ENCODE assay signal across 20 cellular contexts in genomic region chr15:59298876-59299275, GRCh38.
DNase-seq lines count a peak whose midpoint lies in the region; ATAC-seq, FAIRE-seq and TF ChIP-seq lines count a peak whose summit lies in the region.
"Had no signal": no experiment of that assay in that cellular context is flagged by ENCODE, and none has a peak within 500 bp of the region (broad histone marks: within the 10 kb centered on the region; RNA-seq: fewer than 3 reads in every experiment).

No MANE protein-coding gene starts in this region.

- TF ChIP-seq CTCF in MCF 10A (IDR thresholded peaks at IDR 0.05; ENCODE audit: unreplicated experiment) (no peak), breast epithelium (IDR thresholded peaks at IDR 0.05) (no peak), keratinocyte (optimal IDR thresholded peaks at IDR 0.05 in 1 of 3, IDR thresholded peaks at IDR 0.05 in 1 of 3, conservative IDR thresholded peaks at IDR 0.05 in 1 of 3; ENCODE audit: extremely low read depth in 1 of 3, insufficient read depth in 2 of 3, low read length in 3 of 3) (no peak), Peyer's patch (IDR thresholded peaks at IDR 0.05) (no peak), GM20000 (IDR thresholded peaks at IDR 0.05; ENCODE audit: extremely low read depth, missing control alignments) (no peak)

- intact Hi-C loops in MCF 10A (cut with micrococcal nuclease) (loop anchor here (5.0 kb wide), 1 partner anchor 52 kb away; no protein-coding TSS in a partner anchor), breast epithelium (cut with DNase I; ENCODE audit: low total_unique reads) (no loop called here)
- intact Hi-C loops in activated T-helper 1 cell treated with anti-CD3 and anti-CD28 coated beads, Interleukin-12 subunit alpha, Interleukin-12 subunit beta, Interleukin-2, Interleukin-4 antibody, amounts not matched to agents 30 ng/mL and 10 ng/mL and 1 ng/mL, durations not matched to agents 14 hours and 24 hours and 36 hours (cut with micrococcal nuclease): loop anchor here (2.0 kb wide), 2 partner anchors 42 to 74 kb away; partner anchors contain the start of gene MYO1E

- no peak overlapping the region for H3K4me3 Mint-ChIP-seq in MCF 10A (ENCODE audit: unreplicated experiment)
- H3K4me3 Mint-ChIP-seq in activated T-helper 1 cell treated with anti-CD3 and anti-CD28 coated beads, Interleukin-12 subunit alpha, Interleukin-12 subunit beta, Interleukin-2, Interleukin-4 antibody, amounts not matched to agents 30 ng/mL and 10 ng/mL and 1 ng/mL, durations not matched to agents 14 hours and 24 hours and 36 hours: peak overlapping the region; percentile 68
- peak overlapping the region in 1 of 2 donors; percentile 51 for H3K4me3 Mint-ChIP-seq in stimulated activated naive B cell treated with anti-CD40 and anti-IgM and Interleukin-4, amounts not matched to agents 10 μg/mL and 1 μg/mL and 100 μg/mL, for 72 hours

- H3K27me3 Mint-ChIP-seq in MCF 10A (ENCODE audit: insufficient read depth, unreplicated experiment): no peaks in the 10 kb centered on the region
- peaks cover 8% of the 10 kb centered on the region for H3K27me3 Mint-ChIP-seq in activated T-helper 1 cell treated with anti-CD3 and anti-CD28 coated beads, Interleukin-12 subunit alpha, Interleukin-12 subunit beta, Interleukin-2, Interleukin-4 antibody, amounts not matched to agents 30 ng/mL and 10 ng/mL and 1 ng/mL, durations not matched to agents 14 hours and 24 hours and 36 hours (ENCODE audit: insufficient read depth)
- no peaks in the 10 kb centered on the region for H3K27me3 Mint-ChIP-seq in stimulated activated naive B cell treated with anti-CD40 and anti-IgM and Interleukin-4, amounts not matched to agents 10 μg/mL and 1 μg/mL and 100 μg/mL, for 72 hours
- H3K27me3 Mint-ChIP-seq: activated naive CD4-positive, alpha-beta T cell treated with anti-CD3 and anti-CD28 coated beads, Interleukin-2, amount 50 U/mL, for 24 hours had no signal

- dilution Hi-C loops in keratinocyte (cut with MboI; ENCODE audit: extremely low pct_ligation_motif_present, low sequenced_read_pairs): no loop called here

- H3K36me3 ChIP-seq in breast epithelium (no peaks in the 10 kb centered on the region), keratinocyte (ENCODE audit: control insufficient read depth in 2 of 2, extremely low read depth in 1 of 2, insufficient read depth in 2 of 2, low read length in 2 of 2) (no peaks in the 10 kb centered on the region), Peyer's patch (no peaks in the 10 kb centered on the region)
- H3K36me3 ChIP-seq: heart right ventricle, vagina had no signal

- H3K9ac ChIP-seq in keratinocyte (ENCODE audit: control insufficient read depth, extremely low read depth, insufficient read depth, low read length): peak overlapping the region; percentile 43

- no peaks in the 10 kb centered on the region for H3K9me1 ChIP-seq in keratinocyte (ENCODE audit: control insufficient read depth, extremely low read depth, insufficient read depth, low read length)

- H3K27ac Mint-ChIP-seq in MCF 10A (ENCODE audit: low read depth, unreplicated experiment): peak overlapping the region; percentile 69
- no peak overlapping the region for H3K27ac Mint-ChIP-seq in activated T-helper 1 cell treated with anti-CD3 and anti-CD28 coated beads, Interleukin-12 subunit alpha, Interleukin-12 subunit beta, Interleukin-2, Interleukin-4 antibody, amounts not matched to agents 30 ng/mL and 10 ng/mL and 1 ng/mL, durations not matched to agents 14 hours and 24 hours and 36 hours
- peak overlapping the region; percentile 95 for H3K27ac Mint-ChIP-seq in stimulated activated naive B cell treated with anti-CD40 and anti-IgM and Interleukin-4, amounts not matched to agents 10 μg/mL and 1 μg/mL and 100 μg/mL, for 72 hours

- no peak for DNase-seq in MCF 10A (ENCODE audit: unreplicated experiment)
- no peak for DNase-seq in breast epithelium (ENCODE audit: low spot score in 2 of 2)
- no peak for DNase-seq in activated T-helper 1 cell treated with anti-CD3 and anti-CD28 coated beads, Interleukin-12 subunit alpha, Interleukin-12 subunit beta, Interleukin-2, Interleukin-4 antibody, amounts not matched to agents 30 ng/mL and 10 ng/mL and 1 ng/mL, durations not matched to agents 14 hours and 24 hours and 36 hours (ENCODE audit: low spot score)
- no peak for DNase-seq in keratinocyte (ENCODE audit: low read depth, low spot score)
- no peak for DNase-seq in stimulated activated naive B cell treated with anti-CD40 and anti-IgM and Interleukin-4, amounts not matched to agents 10 μg/mL and 1 μg/mL and 100 μg/mL, for 72 hours
- no peak for DNase-seq in Peyer's patch
- DNase-seq in GM20000 (ENCODE audit: low spot score): no peak
- no peak for DNase-seq in activated T-cell treated with anti-CD3 and anti-CD28 coated beads, Interleukin-2, amount 50 U/mL, for 48 hours
- DNase-seq: heart right ventricle; left ventricle myocardium superior; NCI-H1092 treated with DMSO at 0.1 percent for 48 hours; NCI-H2081; NK-92 treated with Interleukin-12 subunit alpha and Interleukin-12 subunit beta, amount 100 ng/mL, for 24 hours; SHP77 treated with DMSO at 0.1 percent for 48 hours; testis had no signal

- H3K79me2 ChIP-seq in keratinocyte (ENCODE audit: control insufficient read depth, insufficient read depth, low read length): peaks cover 68% of the 10 kb centered on the region

- ATAC-seq in stimulated activated naive B cell treated with anti-CD40 and anti-IgM and Interleukin-4, amounts not matched to agents 10 μg/mL and 1 μg/mL and 100 μg/mL, for 72 hours (replicated peaks): no peak
- ATAC-seq: heart right ventricle, left ventricle myocardium superior had no signal

- H3K9me3 Mint-ChIP-seq in MCF 10A (ENCODE audit: unreplicated experiment): no peaks in the 10 kb centered on the region
- H3K9me3 Mint-ChIP-seq in activated T-helper 1 cell treated with anti-CD3 and anti-CD28 coated beads, Interleukin-12 subunit alpha, Interleukin-12 subunit beta, Interleukin-2, Interleukin-4 antibody, amounts not matched to agents 30 ng/mL and 10 ng/mL and 1 ng/mL, durations not matched to agents 14 hours and 24 hours and 36 hours: peaks cover 3% of the 10 kb centered on the region
- H3K9me3 Mint-ChIP-seq in stimulated activated naive B cell treated with anti-CD40 and anti-IgM and Interleukin-4, amounts not matched to agents 10 μg/mL and 1 μg/mL and 100 μg/mL, for 72 hours: no peaks in the 10 kb centered on the region
- H3K9me3 Mint-ChIP-seq: activated naive CD4-positive, alpha-beta T cell treated with anti-CD3 and anti-CD28 coated beads, Interleukin-2, amount 50 U/mL, for 24 hours had no signal

- H2AFZ ChIP-seq in keratinocyte (ENCODE audit: control insufficient read depth, low read length): no peak overlapping the region

- no peaks in the 10 kb centered on the region for H3K27me3 ChIP-seq in breast epithelium
- no peaks in the 10 kb centered on the region for H3K27me3 ChIP-seq in keratinocyte (ENCODE audit: control insufficient read depth, extremely low read depth, insufficient read depth, low read length)
- H3K27me3 ChIP-seq in Peyer's patch: no peaks in the 10 kb centered on the region
- H3K27me3 ChIP-seq: heart right ventricle, testis, vagina had no signal

- POLR2A ChIA-PET in MCF 10A (lab: Yijun Ruan, JAX): interaction anchor here (0.6 to 8.4 kb wide), 8 partner anchors 10 to 72 kb away, joined by 3 to 120 read pairs (median 4); partner anchors contain the start of gene MYO1E

- peaks cover 7% of the 10 kb centered on the region for H3K36me3 Mint-ChIP-seq in MCF 10A (ENCODE audit: insufficient read depth, unreplicated experiment)
- peaks cover 9% of the 10 kb centered on the region for H3K36me3 Mint-ChIP-seq in activated T-helper 1 cell treated with anti-CD3 and anti-CD28 coated beads, Interleukin-12 subunit alpha, Interleukin-12 subunit beta, Interleukin-2, Interleukin-4 antibody, amounts not matched to agents 30 ng/mL and 10 ng/mL and 1 ng/mL, durations not matched to agents 14 hours and 24 hours and 36 hours (ENCODE audit: low read depth)
- H3K36me3 Mint-ChIP-seq in stimulated activated naive B cell treated with anti-CD40 and anti-IgM and Interleukin-4, amounts not matched to agents 10 μg/mL and 1 μg/mL and 100 μg/mL, for 72 hours: peaks cover 22 to 46% of the 10 kb centered on the region in 2 donors
- H3K36me3 Mint-ChIP-seq: activated naive CD4-positive, alpha-beta T cell treated with anti-CD3 and anti-CD28 coated beads, Interleukin-2, amount 50 U/mL, for 24 hours had no signal

- H3K4me3 ChIP-seq in breast epithelium (no peak overlapping the region), keratinocyte (ENCODE audit: control insufficient read depth in 2 of 3, extremely low read depth in 1 of 3, insufficient read depth in 2 of 3, low read depth in 1 of 3, low read length in 3 of 3) (no peak overlapping the region), Peyer's patch (no peak overlapping the region)
- H3K4me3 ChIP-seq: heart right ventricle, testis, vagina had no signal

- H4K20me1 ChIP-seq in keratinocyte (ENCODE audit: control insufficient read depth, extremely low read depth, insufficient read depth, low read length): no peaks in the 10 kb centered on the region

- H3K4me2 ChIP-seq in keratinocyte (ENCODE audit: control insufficient read depth, extremely low read depth, insufficient read depth, low read depth, low read length): peak overlapping the region; percentile 51

- H3K9me3 ChIP-seq in breast epithelium (no peaks in the 10 kb centered on the region), keratinocyte (ENCODE audit: control insufficient read depth, low read depth, low read length) (no peaks in the 10 kb centered on the region), Peyer's patch (no peaks in the 10 kb centered on the region)
- H3K9me3 ChIP-seq: heart right ventricle, testis, vagina had no signal

- no TSS peak for BruUV-seq in MCF 10A (replicated peaks; lab: Mats Ljungman, UMichigan)

- H3K4me1 ChIP-seq in breast epithelium (peaks cover 6 to 26% of the 10 kb centered on the region in 2 donors), keratinocyte (ENCODE audit: control insufficient read depth, extremely low read depth, insufficient read depth, low read length) (peaks cover 80% of the 10 kb centered on the region), Peyer's patch (peaks cover 5 to 33% (median 12%) of the 10 kb centered on the region in 4 donors)
- H3K4me1 ChIP-seq: testis had no signal

- no peak for FAIRE-seq in keratinocyte (lab: Jason Lieb, UNC)
- FAIRE-seq: colon, D721Med had no signal

- peaks cover 52% of the 10 kb centered on the region for H3K4me1 Mint-ChIP-seq in MCF 10A (ENCODE audit: insufficient read depth, unreplicated experiment)
- peaks cover 63% of the 10 kb centered on the region for H3K4me1 Mint-ChIP-seq in activated T-helper 1 cell treated with anti-CD3 and anti-CD28 coated beads, Interleukin-12 subunit alpha, Interleukin-12 subunit beta, Interleukin-2, Interleukin-4 antibody, amounts not matched to agents 30 ng/mL and 10 ng/mL and 1 ng/mL, durations not matched to agents 14 hours and 24 hours and 36 hours (ENCODE audit: low read depth)
- peaks cover 62 to 90% of the 10 kb centered on the region in 2 donors for H3K4me1 Mint-ChIP-seq in stimulated activated naive B cell treated with anti-CD40 and anti-IgM and Interleukin-4, amounts not matched to agents 10 μg/mL and 1 μg/mL and 100 μg/mL, for 72 hours

- H3K27ac ChIP-seq in breast epithelium (no peak overlapping the region), keratinocyte (ENCODE audit: control insufficient read depth, insufficient read depth, low read length) (peak overlapping the region; percentile 73), Peyer's patch (peak overlapping the region in 1 of 4 donors; percentile 57)
- H3K27ac ChIP-seq: C4-2B, testis had no signal

- TF ChIP-seq POLR2A in breast epithelium (IDR thresholded peaks at IDR 0.05): no peak
- TF ChIP-seq POLR2A in Peyer's patch (IDR thresholded peaks at IDR 0.05): no peak

- CTCF ChIA-PET in MCF 10A (lab: Yijun Ruan, JAX): interaction anchor here (0.6 to 2.7 kb wide), 6 partner anchors 11 to 193 kb away, joined by 3 to 13 read pairs (median 5); partner anchors contain the start of gene MYO1E
